8 cellular contexts compared by ENCODE assay signal in genomic region chr19:41264581-41265375, GRCh38. TPM values are rescaled to one million over a fixed set of nuclear protein-coding genes. Genes with fewer than 3 reads are reported as not detected.
DNase-seq lines count a peak whose midpoint lies in the region; ATAC-seq, FAIRE-seq and TF ChIP-seq lines count a peak whose summit lies in the region.

No MANE protein-coding gene starts in this region.

- H4K20me1 ChIP-seq in H1 (replicated peaks in 1 of 2; ENCODE audit: control insufficient read depth in 1 of 2, insufficient read depth in 2 of 2, low read length in 2 of 2): peaks cover 2 to 4% of the 10 kb centered on the region in 2 experiments

- peak overlapping the region; percentile 83 to 100 (median 99) for H3K9ac ChIP-seq in H1 (replicated peaks in 1 of 4; ENCODE audit: extremely low read depth in 1 of 4, low read depth in 3 of 4, low read length in 3 of 4)

- peak overlapping the region; percentile 97 for H3K18ac ChIP-seq in H1 (ENCODE audit: extremely low read depth, low read length)

- H3K27ac ChIP-seq in H1 (ENCODE audit: low read depth, low read length): peak overlapping the region; percentile 99

- H3K27me3 ChIP-seq in H1 (replicated peaks in 1 of 4; ENCODE audit: control insufficient read depth in 3 of 4, extremely low read depth in 1 of 4, insufficient read depth in 3 of 4, low read length in 3 of 4): no peaks in the 10 kb centered on the region

- peaks cover 16 to 29% (median 19%) of the 10 kb centered on the region in 4 experiments for H3K36me3 ChIP-seq in H1 (ENCODE audit: control insufficient read depth in 2 of 4, insufficient read depth in 4 of 4, low read length in 3 of 4)

- WGBS in H1 (ENCODE audit: extremely low coverage in 1 of 2, insufficient coverage in 1 of 2, insufficient read length in 1 of 2, insufficient replicate concordance in 2 of 2, low coverage in 1 of 2, low lambda C conversion rate in 2 of 2, missing lambda C conversion rate in 1 of 2), 2 experiments: 3% methylated on average over 53 of the region's 75 CpGs; no CpG with 5 or more reads in 1 of the 2 experiments

- peaks cover 41% of the 10 kb centered on the region for H3K36me3 Mint-ChIP-seq in activated CD8-positive, alpha-beta T cell treated with anti-CD3 and anti-CD28 coated beads, Interleukin-2, amount 10 ng/mL, durations not matched to agents 7 days and 5 days (ENCODE audit: low read depth)
- H3K36me3 Mint-ChIP-seq in stimulated activated effector memory CD8-positive, alpha-beta T cell treated with anti-CD3 and anti-CD28 coated beads, Interleukin-12 subunit alpha, Interleukin-12 subunit beta, amount 100 ng/mL, for 72 hours: peaks cover 82% of the 10 kb centered on the region

- H3K23ac ChIP-seq in H1 (ENCODE audit: insufficient read length): peak overlapping the region; percentile 27

- peak overlapping the region; percentile 93 for H3K56ac ChIP-seq in H1 (replicated peaks; ENCODE audit: insufficient read length, low read depth, low read length)

- H2AK5ac ChIP-seq in H1 (ENCODE audit: low read depth, low read length): peak overlapping the region; percentile 76; the same call in 1 of the 2 replicates

- H3K79me1 ChIP-seq in H1 (ENCODE audit: low read depth, low read length): peaks cover 14% of the 10 kb centered on the region

- H4K8ac ChIP-seq in H1 (ENCODE audit: extremely low read depth, insufficient read depth, low read length): peak overlapping the region; percentile 100

- no peak overlapping the region for H2BK15ac ChIP-seq in H1 (ENCODE audit: low read length)

- ATAC-seq in activated CD8-positive, alpha-beta T cell treated with anti-CD3 and anti-CD28 coated beads, Interleukin-2, amount 10 ng/mL, durations not matched to agents 7 days and 5 days: no peak
- no peak for ATAC-seq in stimulated activated effector memory CD8-positive, alpha-beta T cell treated with anti-CD3 and anti-CD28 coated beads, Interleukin-12 subunit alpha, Interleukin-12 subunit beta, amount 100 ng/mL, for 72 hours
- ATAC-seq in HG03025 (IDR thresholded peaks at IDR 0.05; ENCODE audit: low FRiP score, unreplicated experiment): no peak

- no peak for TF ChIP-seq CTCF in H1 (IDR thresholded peaks at IDR 0.05; ENCODE audit: control extremely low read depth in 1 of 3, insufficient read depth in 1 of 3, low read depth in 1 of 3, low read length in 3 of 3)

- H3K4me3 ChIP-seq in H1 (ENCODE audit: extremely low read depth in 1 of 4, insufficient read depth in 2 of 4, low read depth in 3 of 4, low read length in 4 of 4): peak overlapping the region; percentile 71 to 96 (median 84)

- CTCF ChIA-PET in activated CD8-positive, alpha-beta T cell treated with anti-CD3 and anti-CD28 coated beads, Interleukin-2, amount 10 ng/mL, durations not matched to agents 7 days and 5 days (lab: Charles Lee): interaction anchor here (0.9 to 8.2 kb wide), 11 partner anchors 15 to 99 kb away, joined by 3 to 138 read pairs (median 4); partner anchors contain the start of genes B9D2 and CCDC97
- CTCF ChIA-PET in H1 (lab: Charles Lee; ENCODE audit: partially characterized antibody): interaction anchor here (0.6 to 4.8 kb wide), 10 partner anchors 36 to 200 kb away, joined by 3 to 89 read pairs (median 4); no protein-coding TSS in a partner anchor

- H3K4ac ChIP-seq in H1 (replicated peaks; ENCODE audit: insufficient read length, low read depth, low read length): peak overlapping the region; percentile 96

- peak overlapping the region; percentile 4 for H3K14ac ChIP-seq in H1 (ENCODE audit: insufficient read length)

- no peak overlapping the region for H2BK20ac ChIP-seq in H1 (ENCODE audit: low read length)

- H3K4me1 Mint-ChIP-seq in activated CD8-positive, alpha-beta T cell treated with anti-CD3 and anti-CD28 coated beads, Interleukin-2, amount 10 ng/mL, durations not matched to agents 7 days and 5 days (ENCODE audit: low read depth): peaks cover 44% of the 10 kb centered on the region
- H3K4me1 Mint-ChIP-seq in stimulated activated effector memory CD8-positive, alpha-beta T cell treated with anti-CD3 and anti-CD28 coated beads, Interleukin-12 subunit alpha, Interleukin-12 subunit beta, amount 100 ng/mL, for 72 hours: peaks cover 52% of the 10 kb centered on the region

- TF ChIP-seq EP300 in H1 (IDR thresholded peaks at IDR 0.05; ENCODE audit: borderline replicate concordance in 1 of 2, low read depth in 2 of 2, low read length in 2 of 2): no peak

- peak overlapping the region; percentile 92 for H4K91ac ChIP-seq in H1 (replicated peaks; ENCODE audit: insufficient read length, low read length)

- H3K4me1 ChIP-seq in H1 (replicated peaks in 1 of 4; ENCODE audit: control insufficient read depth in 3 of 4, insufficient read depth in 4 of 4, low read length in 3 of 4): peaks cover 0 to 10% (median 5%) of the 10 kb centered on the region in 4 experiments; a peak in 6 of 7 replicates

- H3K27ac Mint-ChIP-seq in activated CD8-positive, alpha-beta T cell treated with anti-CD3 and anti-CD28 coated beads, Interleukin-2, amount 10 ng/mL, durations not matched to agents 7 days and 5 days: peak overlapping the region; percentile 99
- peak overlapping the region; percentile 100 for H3K27ac Mint-ChIP-seq in stimulated activated effector memory CD8-positive, alpha-beta T cell treated with anti-CD3 and anti-CD28 coated beads, Interleukin-12 subunit alpha, Interleukin-12 subunit beta, amount 100 ng/mL, for 72 hours

- H3K4me2 ChIP-seq in H1 (ENCODE audit: insufficient read depth in 1 of 2, low read depth in 2 of 2, low read length in 2 of 2): peak overlapping the region; percentile 86 to 95

- H3K4me3 Mint-ChIP-seq in activated CD8-positive, alpha-beta T cell treated with anti-CD3 and anti-CD28 coated beads, Interleukin-2, amount 10 ng/mL, durations not matched to agents 7 days and 5 days: peak overlapping the region; percentile 82
- H3K4me3 Mint-ChIP-seq in stimulated activated effector memory CD8-positive, alpha-beta T cell treated with anti-CD3 and anti-CD28 coated beads, Interleukin-12 subunit alpha, Interleukin-12 subunit beta, amount 100 ng/mL, for 72 hours: peak overlapping the region; percentile 99

- TF ChIP-seq POLR2A in H1 (IDR thresholded peaks at IDR 0.05; ENCODE audit: control extremely low read depth in 1 of 2, low read depth in 2 of 2, low read length in 2 of 2): peak in 1 of 2 experiments; percentile 56; a peak in 2 of 3 replicates

- POLR2A ChIA-PET in activated CD8-positive, alpha-beta T cell treated with anti-CD3 and anti-CD28 coated beads, Interleukin-2, amount 10 ng/mL, durations not matched to agents 7 days and 5 days (lab: Charles Lee): interaction anchor here (0.5 to 6.9 kb wide), 13 partner anchors 10 to 487 kb away, joined by 3 to 105 read pairs (median 4); partner anchors contain the start of genes CCDC97 and RAB4B
- POLR2A ChIA-PET in H1 (lab: Charles Lee; ENCODE audit: partially characterized antibody): interaction anchor here (0.7 to 38.6 kb wide), 38 partner anchors 9 to 652 kb away, joined by 3 to 579 read pairs (median 5); partner anchors contain the start of genes AXL, B9D2, CCDC97 and COQ8B

- DNase-seq in NCI-H2081 (lab: John Stamatoyannopoulos, UW) (peak; percentile 39 to 56), NCI-H2081 treated with DMSO at 0.1 percent for 48 hours (lab: John Stamatoyannopoulos, UW) (no peak), NCI-H146 (lab: John Stamatoyannopoulos, UW) (peak; percentile 72), H1 (ENCODE audit: low read depth in 1 of 2, low spot score in 2 of 2) (no peak), mucosa of gallbladder (ENCODE audit: low spot score) (peak; percentile 19)
- DNase-seq in activated CD8-positive, alpha-beta T cell treated with anti-CD3 and anti-CD28 coated beads, Interleukin-2, amount 10 ng/mL, durations not matched to agents 7 days and 5 days: peak; percentile 55
- peak; percentile 22 to 72 for DNase-seq in stimulated activated effector memory CD8-positive, alpha-beta T cell treated with anti-CD3 and anti-CD28 coated beads, Interleukin-12 subunit alpha, Interleukin-12 subunit beta, amount 100 ng/mL, for 72 hours (ENCODE audit: low spot score in 2 of 2)

- peaks cover 2% of the 10 kb centered on the region for H3K27me3 Mint-ChIP-seq in activated CD8-positive, alpha-beta T cell treated with anti-CD3 and anti-CD28 coated beads, Interleukin-2, amount 10 ng/mL, durations not matched to agents 7 days and 5 days (ENCODE audit: low read depth)

- H3K79me2 ChIP-seq in H1 (ENCODE audit: control insufficient read depth in 1 of 2, insufficient read depth in 2 of 2, low read length in 2 of 2): peaks cover 36 to 54% of the 10 kb centered on the region in 2 experiments

- TF ChIP-seq RAD21 in H1 (IDR thresholded peaks at IDR 0.05 in 1 of 2, conservative IDR thresholded peaks at IDR 0.05 in 1 of 2; ENCODE audit: low read depth in 2 of 2, low read length in 2 of 2): no peak

- H4K5ac ChIP-seq in H1 (ENCODE audit: insufficient read length, low read depth, low read length): peak overlapping the region; percentile 95

- peak overlapping the region; percentile 44 for H2BK120ac ChIP-seq in H1 (replicated peaks; ENCODE audit: low read depth, low read length)

- peak overlapping the region; percentile 97 for H2BK5ac ChIP-seq in H1 (ENCODE audit: low read depth, low read length)

- no peaks in the 10 kb centered on the region for H3K9me3 ChIP-seq in H1 (ENCODE audit: insufficient read depth in 2 of 2, low read depth in 1 of 2, low read length in 1 of 2)

- H2AFZ ChIP-seq in H1 (ENCODE audit: low read length): no peak overlapping the region

- no peaks in the 10 kb centered on the region for H3K9me3 Mint-ChIP-seq in activated CD8-positive, alpha-beta T cell treated with anti-CD3 and anti-CD28 coated beads, Interleukin-2, amount 10 ng/mL, durations not matched to agents 7 days and 5 days (ENCODE audit: insufficient read depth)
- H3K9me3 Mint-ChIP-seq in stimulated activated effector memory CD8-positive, alpha-beta T cell treated with anti-CD3 and anti-CD28 coated beads, Interleukin-12 subunit alpha, Interleukin-12 subunit beta, amount 100 ng/mL, for 72 hours: no peaks in the 10 kb centered on the region

- H2BK12ac ChIP-seq in H1 (ENCODE audit: low read depth, low read length): peak overlapping the region; percentile 55; the same call in 1 of the 2 replicates

- FAIRE-seq in H1 (lab: Jason Lieb, UNC): no peak

- peaks cover 14% of the 10 kb centered on the region for H3K23me2 ChIP-seq in H1 (ENCODE audit: low read depth, low read length)

RNA-seq across cellular contexts. Expression of gene HNRNPUL1, which starts 0.6 kb away (rescaled TPM):
- total RNA-seq in activated CD8-positive, alpha-beta T cell treated with anti-CD3 and anti-CD28 coated beads, Interleukin-2, amount 10 ng/mL, durations not matched to agents 7 days and 5 days: 100 to 1,000 TPM; 332 to 340 TPM
- 264 and 268 TPM in 2 replicates for total RNA-seq in H1 (2021; fragmentation: NEBNext Ultra II Directional; extraction: Animal tissue kit (Norgen Biotek cat#: 25700))
- polyA plus RNA-seq in H1 (2011; rRNA removed): 99.5 and 157 TPM in 2 replicates
- 56.3 TPM for polyA plus RNA-seq in H1 (2011; cell fraction: cytosol; rRNA removed)
- 88.3 TPM for polyA plus RNA-seq in H1 (2011; cell fraction: nucleus; rRNA removed)
- 160 to 208 TPM (median 194 TPM) in 4 replicates for polyA plus RNA-seq in H1 (2012, experiment 1 of 2)
- 135 TPM for polyA plus RNA-seq in H1 (2012, experiment 2 of 2)
- 206 TPM for polyA plus RNA-seq in H1 (2013, experiment 1 of 2)
- polyA plus RNA-seq in H1 (2013, experiment 2 of 2): 213 TPM
- polyA minus RNA-seq in H1 (2011; rRNA and poly(A)+ RNA removed): 91.8 and 93.7 TPM in 2 replicates
- polyA minus RNA-seq in H1 (2011; cell fraction: cytosol; rRNA and poly(A)+ RNA removed): 73.7 TPM
- polyA minus RNA-seq in H1 (2011; cell fraction: nucleus; rRNA and poly(A)+ RNA removed): 84.1 TPM
- total RNA-seq in mucosa of gallbladder: 161 TPM

RNA-seq across cellular contexts. Expression of gene CCDC97, which starts 45.2 kb away (rescaled TPM):
- total RNA-seq in activated CD8-positive, alpha-beta T cell treated with anti-CD3 and anti-CD28 coated beads, Interleukin-2, amount 10 ng/mL, durations not matched to agents 7 days and 5 days: 10 to 100 TPM; 33.5 to 36.1 TPM
- 21.1 and 27.1 TPM in 2 replicates for total RNA-seq in H1 (2021; fragmentation: NEBNext Ultra II Directional; extraction: Animal tissue kit (Norgen Biotek cat#: 25700))
- polyA plus RNA-seq in H1 (2011; rRNA removed): 19.8 and 32.6 TPM in 2 replicates
- 16.9 TPM for polyA plus RNA-seq in H1 (2011; cell fraction: cytosol; rRNA removed)
- 18.7 TPM for polyA plus RNA-seq in H1 (2011; cell fraction: nucleus; rRNA removed)
- 19.2 to 29.9 TPM (median 24.7 TPM) in 4 replicates for polyA plus RNA-seq in H1 (2012, experiment 1 of 2)
- 20.4 TPM for polyA plus RNA-seq in H1 (2012, experiment 2 of 2)
- polyA plus RNA-seq in H1 (2013, experiment 1 of 2): 15.6 TPM
- 15.6 TPM for polyA plus RNA-seq in H1 (2013, experiment 2 of 2)
- 9.2 and 13.4 TPM in 2 replicates for polyA minus RNA-seq in H1 (2011; rRNA and poly(A)+ RNA removed)
- polyA minus RNA-seq in H1 (2011; cell fraction: cytosol; rRNA and poly(A)+ RNA removed): 11.4 TPM
- 13.0 TPM for polyA minus RNA-seq in H1 (2011; cell fraction: nucleus; rRNA and poly(A)+ RNA removed)
- total RNA-seq in mucosa of gallbladder: 26.2 TPM

RNA-seq across cellular contexts. Expression of gene AXL, which starts 45.8 kb away (rescaled TPM):
- not detected for total RNA-seq in activated CD8-positive, alpha-beta T cell treated with anti-CD3 and anti-CD28 coated beads, Interleukin-2, amount 10 ng/mL, durations not matched to agents 7 days and 5 days
- 51.0 and 53.3 TPM in 2 replicates for total RNA-seq in H1 (2021; fragmentation: NEBNext Ultra II Directional; extraction: Animal tissue kit (Norgen Biotek cat#: 25700))
- 35.3 and 62.4 TPM in 2 replicates for polyA plus RNA-seq in H1 (2011; rRNA removed)
- 32.1 TPM for polyA plus RNA-seq in H1 (2011; cell fraction: cytosol; rRNA removed)
- polyA plus RNA-seq in H1 (2011; cell fraction: nucleus; rRNA removed): 35.7 TPM
- polyA plus RNA-seq in H1 (2012, experiment 1 of 2): 25.0 to 41.1 TPM (median 36.3 TPM) in 4 replicates
- 20.2 TPM for polyA plus RNA-seq in H1 (2012, experiment 2 of 2)
- 28.7 TPM for polyA plus RNA-seq in H1 (2013, experiment 1 of 2)
- 31.9 TPM for polyA plus RNA-seq in H1 (2013, experiment 2 of 2)
- 88.6 and 100 TPM in 2 replicates for polyA minus RNA-seq in H1 (2011; rRNA and poly(A)+ RNA removed)
- polyA minus RNA-seq in H1 (2011; cell fraction: cytosol; rRNA and poly(A)+ RNA removed): 72.1 TPM
- polyA minus RNA-seq in H1 (2011; cell fraction: nucleus; rRNA and poly(A)+ RNA removed): 34.7 TPM
- 57.3 TPM for total RNA-seq in mucosa of gallbladder

Comparison
In these comparisons a context has a peak if more than half of its experiments do, and no peak if none do; other contexts are left out.
1. DNase-seq: peak in NCI-H2081 (2 of 2), NCI-H146 (single experiment), activated CD8-positive, alpha-beta T cell treated with anti-CD3 and anti-CD28 coated beads, Interleukin-2, amount 10 ng/mL, durations not matched to agents 7 days and 5 days (single experiment), mucosa of gallbladder (single experiment) and stimulated activated effector memory CD8-positive, alpha-beta T cell treated with anti-CD3 and anti-CD28 coated beads, Interleukin-12 subunit alpha, Interleukin-12 subunit beta, amount 100 ng/mL, for 72 hours (2 of 2); none in NCI-H2081 treated with DMSO at 0.1 percent for 48 hours (single experiment) and H1 (0 of 2).
2. RNA of gene AXL, which starts 45.8 kb away (total RNA-seq): 57.3 TPM in mucosa of gallbladder (single experiment) and 51.0 to 53.3 TPM in H1; not detected in activated CD8-positive, alpha-beta T cell treated with anti-CD3 and anti-CD28 coated beads, Interleukin-2, amount 10 ng/mL, durations not matched to agents 7 days and 5 days; every median in the first group is over 10 times any median in the second.